In genomic region chr12:48973992-48974673, GRCh38 we compare ENCODE assay signal across 8 cellular contexts. TPM values are rescaled to one million over a fixed set of nuclear protein-coding genes. Genes with fewer than 3 reads are reported as not detected.
DNase-seq lines count a peak whose midpoint lies in the region; ATAC-seq and TF ChIP-seq lines count a peak whose summit lies in the region.
"Had no signal": no experiment of that assay in that cellular context is flagged by ENCODE, and none has a peak within 500 bp of the region (broad histone marks: within the 10 kb centered on the region; RNA-seq: fewer than 3 reads in every experiment).

No MANE protein-coding gene starts in this region.

- TF ChIP-seq POLR2A in HCT116 (IDR thresholded peaks at IDR 0.05; ENCODE audit: borderline replicate concordance, extremely low read depth, insufficient read depth, insufficient read length), result no peak
- TF ChIP-seq POLR2A in testis (IDR thresholded peaks at IDR 0.05), result no peak

- POLR2A ChIA-PET in HCT116 (lab: Charles Lee), result no interaction called here

- H3K4me1 Mint-ChIP-seq in activated naive CD4-positive, alpha-beta T cell treated with anti-CD3 and anti-CD28 coated beads for 36 hours (ENCODE audit: low read depth), result peaks cover 42% of the 10 kb centered on the region
- peaks cover 58% of the 10 kb centered on the region for H3K4me1 Mint-ChIP-seq in activated T-helper 1 cell treated with anti-CD3 and anti-CD28 coated beads, Interleukin-12 subunit alpha, Interleukin-12 subunit beta, Interleukin-2, Interleukin-4 antibody, amounts not matched to agents 30 ng/mL and 10 ng/mL and 1 ng/mL, durations not matched to agents 14 hours and 24 hours and 36 hours (ENCODE audit: low read depth)
- peaks cover 25% of the 10 kb centered on the region for H3K4me1 Mint-ChIP-seq in T-helper 2 cell treated with Interferon-gamma antibody and Interleukin-4, amounts not matched to agents 5 μg/mL and 100 μg/mL, for 36 hours (ENCODE audit: low read depth)

- H3K9ac ChIP-seq in HCT116 (ENCODE audit: low read length), result no peak overlapping the region

- no peaks in the 10 kb centered on the region for H3K9me3 Mint-ChIP-seq in activated naive CD4-positive, alpha-beta T cell treated with anti-CD3 and anti-CD28 coated beads for 36 hours
- no peaks in the 10 kb centered on the region for H3K9me3 Mint-ChIP-seq in activated T-helper 1 cell treated with anti-CD3 and anti-CD28 coated beads, Interleukin-12 subunit alpha, Interleukin-12 subunit beta, Interleukin-2, Interleukin-4 antibody, amounts not matched to agents 30 ng/mL and 10 ng/mL and 1 ng/mL, durations not matched to agents 14 hours and 24 hours and 36 hours
- H3K9me3 Mint-ChIP-seq in T-helper 2 cell treated with Interferon-gamma antibody and Interleukin-4, amounts not matched to agents 5 μg/mL and 100 μg/mL, for 36 hours, result no peaks in the 10 kb centered on the region

- H3K27me3 Mint-ChIP-seq in activated naive CD4-positive, alpha-beta T cell treated with anti-CD3 and anti-CD28 coated beads for 36 hours (ENCODE audit: low read depth), result peaks cover 58% of the 10 kb centered on the region
- H3K27me3 Mint-ChIP-seq in activated T-helper 1 cell treated with anti-CD3 and anti-CD28 coated beads, Interleukin-12 subunit alpha, Interleukin-12 subunit beta, Interleukin-2, Interleukin-4 antibody, amounts not matched to agents 30 ng/mL and 10 ng/mL and 1 ng/mL, durations not matched to agents 14 hours and 24 hours and 36 hours (ENCODE audit: insufficient read depth), result peaks cover 73% of the 10 kb centered on the region
- H3K27me3 Mint-ChIP-seq in T-helper 2 cell treated with Interferon-gamma antibody and Interleukin-4, amounts not matched to agents 5 μg/mL and 100 μg/mL, for 36 hours (ENCODE audit: low read depth), result peaks cover 88% of the 10 kb centered on the region

- peaks cover 9% of the 10 kb centered on the region; the same call in 1 of the 2 replicates for H3K79me2 ChIP-seq in HCT116 (ENCODE audit: insufficient read depth, low read length)

- H3K4me3 ChIP-seq in HCT116 (replicated peaks in 1 of 2; ENCODE audit: low read depth in 1 of 2, low read length in 2 of 2) (no peak overlapping the region), testis (no peak overlapping the region)

- no peak overlapping the region for H2AFZ ChIP-seq in HCT116 (ENCODE audit: low read depth, low read length, poor library complexity, severe bottlenecking)

- H3K27me3 ChIP-seq in HCT116 (ENCODE audit: insufficient read depth, low read length) (no peaks in the 10 kb centered on the region), testis (no peaks in the 10 kb centered on the region)

- 40 to 49% methylated on average over 12 to 17 of the region's 17 CpGs for WGBS in testis, 2 donors

- H3K27ac ChIP-seq in HCT116 (ENCODE audit: low read depth, low read length) (no peak overlapping the region), testis (no peak overlapping the region)
- H3K27ac ChIP-seq: epithelial cell of prostate had no signal

- H3K4me1 ChIP-seq in HCT116 (ENCODE audit: control insufficient read depth in 1 of 2, insufficient read depth in 2 of 2, low read length in 2 of 2) (peaks cover 9 to 32% of the 10 kb centered on the region in 2 experiments; a peak in 3 of 4 replicates), testis (peaks cover 21% of the 10 kb centered on the region)

- RAD21 ChIA-PET in HCT116 (lab: Charles Lee; ENCODE audit: low non-redundant PET in 1 of 2, low total read pairs in 2 of 2, uncharacterized antibody in 2 of 2, unreplicated experiment in 2 of 2), result no interaction called here

- no peaks in the 10 kb centered on the region for H3K9me2 ChIP-seq in HCT116 (ENCODE audit: insufficient read depth)

- CTCF ChIA-PET in HCT116 (lab: Charles Lee), result interaction anchor here (1.2 to 1.9 kb wide), 2 partner anchors 9 to 18 kb away, joined by 4 to 5 read pairs; no protein-coding TSS in a partner anchor
- CTCF ChIA-PET in activated naive CD4-positive, alpha-beta T cell treated with anti-CD3 and anti-CD28 coated beads for 36 hours (lab: Charles Lee), result interaction anchor here (1.0 to 3.8 kb wide), 4 partner anchors 8 to 50 kb away, joined by 3 to 26 read pairs (median 4); no protein-coding TSS in a partner anchor

- 0 out of 2 replicates have a peak, but pooled peaks have one; percentile 26 for TF ChIP-seq RAD21 in HCT116 (IDR thresholded peaks at IDR 0.05; ENCODE audit: low read depth)

- peak; percentile 44 for ATAC-seq in HCT116

- TF ChIP-seq CTCF in HCT116 (IDR thresholded peaks at IDR 0.05 in 2 of 3, conservative IDR thresholded peaks at IDR 0.05 in 1 of 3; ENCODE audit: borderline replicate concordance in 1 of 3, insufficient read depth in 1 of 3, low read depth in 2 of 3, low read length in 2 of 3) (peak in 2 of 3 experiments; percentile 56 to 57; a peak in 5 of 6 replicates), testis (IDR thresholded peaks at IDR 0.05) (peak in 2 of 3 experiments; percentile 40 to 56)

- no peak for DNase-seq in HCT116 (ENCODE audit: low read depth, low spot score)
- DNase-seq in activated naive CD4-positive, alpha-beta T cell treated with anti-CD3 and anti-CD28 coated beads for 36 hours, result peak; percentile 45
- peak; percentile 74 for DNase-seq in hepatic stellate cell (ENCODE audit: low spot score)
- DNase-seq in testis, result peak; percentile 58
- DNase-seq in activated T-helper 1 cell treated with anti-CD3 and anti-CD28 coated beads, Interleukin-12 subunit alpha, Interleukin-12 subunit beta, Interleukin-2, Interleukin-4 antibody, amounts not matched to agents 30 ng/mL and 10 ng/mL and 1 ng/mL, durations not matched to agents 14 hours and 24 hours and 36 hours (ENCODE audit: low spot score), result no peak
- no peak for DNase-seq in T-helper 2 cell treated with Interferon-gamma antibody and Interleukin-4, amounts not matched to agents 5 μg/mL and 100 μg/mL, for 36 hours (ENCODE audit: low spot score)
- DNase-seq in NCI-H748 treated with DMSO at 0.1 percent for 48 hours (lab: John Stamatoyannopoulos, UW), result no peak

- no peak overlapping the region for H3K4me3 Mint-ChIP-seq in activated naive CD4-positive, alpha-beta T cell treated with anti-CD3 and anti-CD28 coated beads for 36 hours
- no peak overlapping the region for H3K4me3 Mint-ChIP-seq in activated T-helper 1 cell treated with anti-CD3 and anti-CD28 coated beads, Interleukin-12 subunit alpha, Interleukin-12 subunit beta, Interleukin-2, Interleukin-4 antibody, amounts not matched to agents 30 ng/mL and 10 ng/mL and 1 ng/mL, durations not matched to agents 14 hours and 24 hours and 36 hours
- no peak overlapping the region for H3K4me3 Mint-ChIP-seq in T-helper 2 cell treated with Interferon-gamma antibody and Interleukin-4, amounts not matched to agents 5 μg/mL and 100 μg/mL, for 36 hours

- no peak overlapping the region for H3K4me2 ChIP-seq in HCT116 (ENCODE audit: low read length)

- no peaks in the 10 kb centered on the region for H3K36me3 ChIP-seq in HCT116 (ENCODE audit: control insufficient read depth in 1 of 2, insufficient read depth in 2 of 2, low read length in 2 of 2)
- no peaks in the 10 kb centered on the region for H3K36me3 ChIP-seq in testis (ENCODE audit: low read depth, missing control alignments)

- no TSS peak for BruUV-seq in HCT116 (replicated peaks; lab: Mats Ljungman, UMichigan)

- no peaks in the 10 kb centered on the region for H3K36me3 Mint-ChIP-seq in activated naive CD4-positive, alpha-beta T cell treated with anti-CD3 and anti-CD28 coated beads for 36 hours (ENCODE audit: low read depth)
- H3K36me3 Mint-ChIP-seq in activated T-helper 1 cell treated with anti-CD3 and anti-CD28 coated beads, Interleukin-12 subunit alpha, Interleukin-12 subunit beta, Interleukin-2, Interleukin-4 antibody, amounts not matched to agents 30 ng/mL and 10 ng/mL and 1 ng/mL, durations not matched to agents 14 hours and 24 hours and 36 hours (ENCODE audit: low read depth), result no peaks in the 10 kb centered on the region
- H3K36me3 Mint-ChIP-seq in T-helper 2 cell treated with Interferon-gamma antibody and Interleukin-4, amounts not matched to agents 5 μg/mL and 100 μg/mL, for 36 hours (ENCODE audit: low read depth), result no peaks in the 10 kb centered on the region

- intact Hi-C loops in HCT116 (cut with micrococcal nuclease) (no loop called here), testis (cut with DNase I; ENCODE audit: low total_unique reads) (no loop called here)
- intact Hi-C loops in activated naive CD4-positive, alpha-beta T cell treated with anti-CD3 and anti-CD28 coated beads for 36 hours (cut with micrococcal nuclease), result loop anchor here (10.0 kb wide), 1 partner anchor 371 kb away; the partner anchor contains the start of gene DNAJC22
- intact Hi-C loops in activated T-helper 1 cell treated with anti-CD3 and anti-CD28 coated beads, Interleukin-12 subunit alpha, Interleukin-12 subunit beta, Interleukin-2, Interleukin-4 antibody, amounts not matched to agents 30 ng/mL and 10 ng/mL and 1 ng/mL, durations not matched to agents 14 hours and 24 hours and 36 hours (cut with micrococcal nuclease), result loop anchor here (2.0 kb wide), 1 partner anchor 15 kb away; no protein-coding TSS in a partner anchor

- no peaks in the 10 kb centered on the region for H4K20me1 ChIP-seq in HCT116 (ENCODE audit: insufficient read depth)

- H3K9me3 ChIP-seq in HCT116 (ENCODE audit: control insufficient read depth in 1 of 2, insufficient read depth in 1 of 2, low read depth in 1 of 2, low read length in 2 of 2) (no peaks in the 10 kb centered on the region), testis (no peaks in the 10 kb centered on the region)

- H3K27ac Mint-ChIP-seq in activated naive CD4-positive, alpha-beta T cell treated with anti-CD3 and anti-CD28 coated beads for 36 hours, result no peak overlapping the region
- no peak overlapping the region for H3K27ac Mint-ChIP-seq in activated T-helper 1 cell treated with anti-CD3 and anti-CD28 coated beads, Interleukin-12 subunit alpha, Interleukin-12 subunit beta, Interleukin-2, Interleukin-4 antibody, amounts not matched to agents 30 ng/mL and 10 ng/mL and 1 ng/mL, durations not matched to agents 14 hours and 24 hours and 36 hours
- no peak overlapping the region for H3K27ac Mint-ChIP-seq in T-helper 2 cell treated with Interferon-gamma antibody and Interleukin-4, amounts not matched to agents 5 μg/mL and 100 μg/mL, for 36 hours

RNA-seq across cellular contexts. Expression of gene WNT10B, which starts 2.6 kb away (rescaled TPM):
- total RNA-seq in HCT116 (2021; ENCODE audit: unreplicated experiment) (9.8 TPM), testis (1 to 10 TPM; 1.1 to 3.1 TPM)
- 5.6 TPM in 2 replicates for polyA plus RNA-seq in HCT116 (2012)
- not detected for total RNA-seq in activated naive CD4-positive, alpha-beta T cell treated with anti-CD3 and anti-CD28 coated beads for 36 hours
- 1.8 TPM for polyA plus RNA-seq in testis (ENCODE audit: insufficient read depth, low read depth, low replicate concordance)
- 0.13 and 0.37 TPM in 2 replicates for total RNA-seq in activated T-helper 1 cell treated with anti-CD3 and anti-CD28 coated beads, Interleukin-12 subunit alpha, Interleukin-12 subunit beta, Interleukin-2, Interleukin-4 antibody, amounts not matched to agents 30 ng/mL and 10 ng/mL and 1 ng/mL, durations not matched to agents 14 hours and 24 hours and 36 hours

RNA-seq across cellular contexts. Expression of gene WNT1, which starts 4.0 kb away (rescaled TPM):
- total RNA-seq in HCT116 (2021; ENCODE audit: unreplicated experiment) (not detected), testis (1 to 10 TPM; 1.2 to 1.4 TPM)
- not detected in 2 replicates for polyA plus RNA-seq in HCT116 (2012)
- not detected for total RNA-seq in activated naive CD4-positive, alpha-beta T cell treated with anti-CD3 and anti-CD28 coated beads for 36 hours
- polyA plus RNA-seq in testis (ENCODE audit: insufficient read depth, low read depth, low replicate concordance), result 0.62 TPM
- 0.21 and 0.24 TPM in 2 replicates for total RNA-seq in activated T-helper 1 cell treated with anti-CD3 and anti-CD28 coated beads, Interleukin-12 subunit alpha, Interleukin-12 subunit beta, Interleukin-2, Interleukin-4 antibody, amounts not matched to agents 30 ng/mL and 10 ng/mL and 1 ng/mL, durations not matched to agents 14 hours and 24 hours and 36 hours

RNA-seq across cellular contexts. Expression of gene ARF3, which starts 16.8 kb away (rescaled TPM):
- 166 TPM for total RNA-seq in HCT116 (2021; ENCODE audit: unreplicated experiment)
- 126 and 150 TPM in 2 replicates for polyA plus RNA-seq in HCT116 (2012)
- 10 to 100 TPM; 84.4 to 87.3 TPM for total RNA-seq in activated naive CD4-positive, alpha-beta T cell treated with anti-CD3 and anti-CD28 coated beads for 36 hours
- total RNA-seq in testis, result 10 to 100 TPM; 78.3 to 92.9 TPM
- 134 TPM for polyA plus RNA-seq in testis (ENCODE audit: insufficient read depth, low read depth, low replicate concordance)
- total RNA-seq in activated T-helper 1 cell treated with anti-CD3 and anti-CD28 coated beads, Interleukin-12 subunit alpha, Interleukin-12 subunit beta, Interleukin-2, Interleukin-4 antibody, amounts not matched to agents 30 ng/mL and 10 ng/mL and 1 ng/mL, durations not matched to agents 14 hours and 24 hours and 36 hours, result 116 and 117 TPM in 2 replicates

RNA-seq across cellular contexts. Expression of gene DDN, which starts 25.0 kb away (rescaled TPM):
- total RNA-seq in HCT116 (2021; ENCODE audit: unreplicated experiment) (8.1 TPM), testis (under 1 TPM; 0.31 to 0.55 TPM)
- 1.7 and 2.8 TPM in 2 replicates for polyA plus RNA-seq in HCT116 (2012)
- total RNA-seq in activated naive CD4-positive, alpha-beta T cell treated with anti-CD3 and anti-CD28 coated beads for 36 hours, result under 1 TPM; 0.20 to 0.21 TPM
- polyA plus RNA-seq in testis (ENCODE audit: insufficient read depth, low read depth, low replicate concordance), result 0.96 TPM
- total RNA-seq in activated T-helper 1 cell treated with anti-CD3 and anti-CD28 coated beads, Interleukin-12 subunit alpha, Interleukin-12 subunit beta, Interleukin-2, Interleukin-4 antibody, amounts not matched to agents 30 ng/mL and 10 ng/mL and 1 ng/mL, durations not matched to agents 14 hours and 24 hours and 36 hours, result 0.78 and 1.1 TPM in 2 replicates

RNA-seq across cellular contexts. Expression of gene PRKAG1, which starts 44.4 kb away (rescaled TPM):
- total RNA-seq in HCT116 (2021; ENCODE audit: unreplicated experiment) (64.6 TPM), testis (10 to 100 TPM; 52.7 to 59.6 TPM)
- polyA plus RNA-seq in HCT116 (2012), result 55.8 and 63.1 TPM in 2 replicates
- total RNA-seq in activated naive CD4-positive, alpha-beta T cell treated with anti-CD3 and anti-CD28 coated beads for 36 hours, result 10 to 100 TPM; 49.4 to 50.9 TPM
- 80.7 TPM for polyA plus RNA-seq in testis (ENCODE audit: insufficient read depth, low read depth, low replicate concordance)
- 85.0 and 85.1 TPM in 2 replicates for total RNA-seq in activated T-helper 1 cell treated with anti-CD3 and anti-CD28 coated beads, Interleukin-12 subunit alpha, Interleukin-12 subunit beta, Interleukin-2, Interleukin-4 antibody, amounts not matched to agents 30 ng/mL and 10 ng/mL and 1 ng/mL, durations not matched to agents 14 hours and 24 hours and 36 hours

Comparison
In these comparisons a context has a peak if more than half of its experiments do, and no peak if none do; other contexts are left out.
1. DNase-seq: peak in activated naive CD4-positive, alpha-beta T cell treated with anti-CD3 and anti-CD28 coated beads for 36 hours (single experiment), hepatic stellate cell (single experiment) and testis (single experiment); none in HCT116 (single experiment), activated T-helper 1 cell treated with anti-CD3 and anti-CD28 coated beads, Interleukin-12 subunit alpha, Interleukin-12 subunit beta, Interleukin-2, Interleukin-4 antibody, amounts not matched to agents 30 ng/mL and 10 ng/mL and 1 ng/mL, durations not matched to agents 14 hours and 24 hours and 36 hours (single experiment), T-helper 2 cell treated with Interferon-gamma antibody and Interleukin-4, amounts not matched to agents 5 μg/mL and 100 μg/mL, for 36 hours (single experiment) and NCI-H748 treated with DMSO at 0.1 percent for 48 hours (single experiment).
2. intact Hi-C loops: an anchor here in activated naive CD4-positive, alpha-beta T cell treated with anti-CD3 and anti-CD28 coated beads for 36 hours (10.0 kb wide) and activated T-helper 1 cell treated with anti-CD3 and anti-CD28 coated beads, Interleukin-12 subunit alpha, Interleukin-12 subunit beta, Interleukin-2, Interleukin-4 antibody, amounts not matched to agents 30 ng/mL and 10 ng/mL and 1 ng/mL, durations not matched to agents 14 hours and 24 hours and 36 hours (2.0 kb wide); none called in HCT116 and testis.